In the genomic region with DNA sequence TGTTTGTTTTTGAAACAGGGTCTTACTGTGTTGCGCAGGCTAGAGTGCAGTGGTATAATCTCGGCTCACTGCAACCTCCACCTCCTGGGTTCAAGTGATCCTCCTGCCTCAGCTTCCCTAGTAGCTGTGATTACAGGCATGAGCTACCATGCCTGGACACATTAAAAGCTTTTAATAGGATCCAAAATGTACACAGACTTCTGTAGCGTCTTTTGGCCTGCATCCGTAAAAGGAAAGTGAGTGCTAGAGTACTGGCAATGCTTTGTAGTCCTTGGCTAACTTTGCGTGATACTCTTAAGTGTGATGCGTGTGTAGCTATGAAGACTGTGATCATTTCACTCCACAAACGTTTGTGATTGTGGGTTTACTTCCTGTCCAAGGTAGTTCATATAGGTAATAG, we compare ENCODE assay signal across 1 cellular context.
TF ChIP-seq lines count a peak whose summit lies in the region.

No MANE protein-coding gene starts in this region.

TF ChIP-seq in IMR-90, 13 proteins besides CTCF, POLR2A, EP300 and RAD21:
- TF ChIP-seq NFE2L2 (IDR thresholded peaks at IDR 0.05; ENCODE audit: low read depth, low read length), result no peak
- no peak for TF ChIP-seq FOS (IDR thresholded peaks at IDR 0.05; ENCODE audit: low read depth, low read length)
- no peak for TF ChIP-seq MXI1 (IDR thresholded peaks at IDR 0.05; ENCODE audit: borderline replicate concordance, low read depth, low read length)
- no peak for TF ChIP-seq CEBPB (IDR thresholded peaks at IDR 0.05; ENCODE audit: low read depth, low read length)
- TF ChIP-seq, protein P1, sequence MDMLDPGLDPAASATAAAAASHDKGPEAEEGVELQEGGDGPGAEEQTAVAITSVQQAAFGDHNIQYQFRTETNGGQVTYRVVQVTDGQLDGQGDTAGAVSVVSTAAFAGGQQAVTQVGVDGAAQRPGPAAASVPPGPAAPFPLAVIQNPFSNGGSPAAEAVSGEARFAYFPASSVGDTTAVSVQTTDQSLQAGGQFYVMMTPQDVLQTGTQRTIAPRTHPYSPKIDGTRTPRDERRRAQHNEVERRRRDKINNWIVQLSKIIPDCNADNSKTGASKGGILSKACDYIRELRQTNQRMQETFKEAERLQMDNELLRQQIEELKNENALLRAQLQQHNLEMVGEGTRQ (IDR thresholded peaks at IDR 0.05; ENCODE audit: low read depth, low read length), result no peak
- no peak for TF ChIP-seq MAZ (IDR thresholded peaks at IDR 0.05; ENCODE audit: borderline replicate concordance, low read depth, low read length)
- no peak for TF ChIP-seq MAFK (IDR thresholded peaks at IDR 0.05; ENCODE audit: low read depth, low read length)
- TF ChIP-seq SMC3 (IDR thresholded peaks at IDR 0.05; ENCODE audit: low read depth, low read length), result no peak
- TF ChIP-seq, protein P2, sequence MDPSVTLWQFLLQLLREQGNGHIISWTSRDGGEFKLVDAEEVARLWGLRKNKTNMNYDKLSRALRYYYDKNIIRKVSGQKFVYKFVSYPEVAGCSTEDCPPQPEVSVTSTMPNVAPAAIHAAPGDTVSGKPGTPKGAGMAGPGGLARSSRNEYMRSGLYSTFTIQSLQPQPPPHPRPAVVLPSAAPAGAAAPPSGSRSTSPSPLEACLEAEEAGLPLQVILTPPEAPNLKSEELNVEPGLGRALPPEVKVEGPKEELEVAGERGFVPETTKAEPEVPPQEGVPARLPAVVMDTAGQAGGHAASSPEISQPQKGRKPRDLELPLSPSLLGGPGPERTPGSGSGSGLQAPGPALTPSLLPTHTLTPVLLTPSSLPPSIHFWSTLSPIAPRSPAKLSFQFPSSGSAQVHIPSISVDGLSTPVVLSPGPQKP (IDR thresholded peaks at IDR 0.05; ENCODE audit: borderline replicate concordance, low read depth, low read length), result no peak
- TF ChIP-seq CHD1 (IDR thresholded peaks at IDR 0.05; ENCODE audit: low read depth, low read length), result no peak
- TF ChIP-seq BHLHE40 (IDR thresholded peaks at IDR 0.05; ENCODE audit: low read depth, low read length), result no peak
- no peak for TF ChIP-seq RCOR1 (IDR thresholded peaks at IDR 0.05; ENCODE audit: insufficient replicate concordance, low read length)
- TF ChIP-seq RFX5 (IDR thresholded peaks at IDR 0.05; ENCODE audit: low read depth, low read length), result no peak
